In genomic region chr6:53494076-53494475, GRCh38 we compare ENCODE assay signal across 1 cellular context.
TF ChIP-seq lines count a peak whose summit lies in the region.

No MANE protein-coding gene starts in this region.

TF ChIP-seq in HepG2, 621 proteins besides CTCF, POLR2A, EP300 and RAD21:
- TF ChIP-seq ZNF672 (CRISPR knock-in tag; IDR thresholded peaks at IDR 0.05) (no peak), ZC3H4 (CRISPR knock-in tag; IDR thresholded peaks at IDR 0.05; ENCODE audit: borderline replicate concordance) (no peak), YY1 (IDR thresholded peaks at IDR 0.05; ENCODE audit: insufficient read depth, insufficient replicate concordance, low read depth, low read length) (no peak), ELF4 (CRISPR knock-in tag; IDR thresholded peaks at IDR 0.05; ENCODE audit: borderline replicate concordance) (no peak), ZNF619 (CRISPR knock-in tag; IDR thresholded peaks at IDR 0.05) (no peak), MTF2 (CRISPR knock-in tag; IDR thresholded peaks at IDR 0.05; ENCODE audit: borderline replicate concordance) (no peak), ZNF274 (CRISPR knock-in tag; IDR thresholded peaks at IDR 0.05) (no peak)
- TF ChIP-seq, protein P1, sequence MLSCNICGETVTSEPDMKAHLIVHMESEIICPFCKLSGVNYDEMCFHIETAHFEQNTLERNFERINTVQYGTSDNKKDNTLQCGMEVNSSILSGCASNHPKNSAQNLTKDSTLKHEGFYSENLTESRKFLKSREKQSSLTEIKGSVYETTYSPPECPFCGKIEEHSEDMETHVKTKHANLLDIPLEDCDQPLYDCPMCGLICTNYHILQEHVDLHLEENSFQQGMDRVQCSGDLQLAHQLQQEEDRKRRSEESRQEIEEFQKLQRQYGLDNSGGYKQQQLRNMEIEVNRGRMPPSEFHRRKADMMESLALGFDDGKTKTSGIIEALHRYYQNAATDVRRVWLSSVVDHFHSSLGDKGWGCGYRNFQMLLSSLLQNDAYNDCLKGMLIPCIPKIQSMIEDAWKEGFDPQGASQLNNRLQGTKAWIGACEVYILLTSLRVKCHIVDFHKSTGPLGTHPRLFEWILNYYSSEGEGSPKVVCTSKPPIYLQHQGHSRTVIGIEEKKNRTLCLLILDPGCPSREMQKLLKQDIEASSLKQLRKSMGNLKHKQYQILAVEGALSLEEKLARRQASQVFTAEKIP (CRISPR knock-in tag; IDR thresholded peaks at IDR 0.05; ENCODE audit: borderline replicate concordance) = no peak
